ENCODE assay signal across 16 cellular contexts in the genomic region with DNA sequence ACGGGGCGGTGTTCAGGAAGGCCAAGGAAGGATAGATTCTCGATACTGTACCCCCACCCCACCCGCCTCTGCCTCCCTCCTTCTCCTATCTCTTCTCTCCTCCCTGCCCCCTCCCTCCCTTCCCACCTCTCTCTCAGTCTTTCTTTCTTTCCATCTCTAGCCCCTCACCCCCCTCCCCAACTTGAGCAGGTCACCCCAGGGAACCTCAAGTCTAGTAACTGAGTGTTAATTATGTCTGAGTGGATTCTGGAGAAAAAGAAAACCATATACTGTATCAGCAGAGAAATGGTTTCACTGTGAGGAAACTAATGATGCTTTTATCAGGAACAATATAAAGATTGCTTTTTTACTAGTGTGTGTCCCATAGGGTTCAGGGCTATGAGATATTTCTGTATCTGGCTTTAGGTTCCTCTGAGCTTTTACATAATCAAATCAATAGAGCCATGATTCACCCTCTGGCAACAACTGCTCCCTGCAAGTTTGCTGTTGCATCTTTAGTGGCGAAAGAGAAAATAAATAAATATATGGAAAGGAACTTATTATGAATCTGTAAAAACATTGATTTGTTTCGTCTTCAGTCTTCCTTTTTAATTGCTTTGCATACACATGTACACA.
DNase-seq lines count a peak whose midpoint lies in the region; ATAC-seq, FAIRE-seq and TF ChIP-seq lines count a peak whose summit lies in the region.
"Had no signal": no experiment of that assay in that cellular context is flagged by ENCODE, and none has a peak within 500 bp of the region (broad histone marks: within the 10 kb centered on the region; RNA-seq: fewer than 3 reads in every experiment).

No MANE protein-coding gene starts in this region.

- peak overlapping the region; percentile 71 for H3K4me3 Mint-ChIP-seq in activated naive CD8-positive, alpha-beta T cell treated with anti-CD3 and anti-CD28 coated beads, Interleukin-2, amount 10 ng/mL, durations not matched to agents 7 days and 5 days
- no peak overlapping the region for H3K4me3 Mint-ChIP-seq in activated naive CD8-positive, alpha-beta T cell treated with anti-CD3 and anti-CD28 coated beads, Interleukin-2, amount 50 U/mL, for 24 hours
- H3K4me3 Mint-ChIP-seq in type B pancreatic cell, result peak overlapping the region; percentile 42
- H3K4me3 Mint-ChIP-seq in natural killer cell, result no peak overlapping the region
- H3K4me3 Mint-ChIP-seq: T-helper 1 cell treated with Interleukin-12 subunit alpha and Interleukin-12 subunit beta and Interleukin-4 antibody, amounts not matched to agents 30 μg/mL and 1 μg/mL, for 36 hours had no signal

- FAIRE-seq in RCC 7860 (lab: Jason Lieb, UNC), result no peak
- FAIRE-seq: colon, small intestine had no signal

- DNase-seq in activated naive CD8-positive, alpha-beta T cell treated with anti-CD3 and anti-CD28 coated beads, Interleukin-2, amount 10 ng/mL, durations not matched to agents 7 days and 5 days, result no peak
- DNase-seq in activated naive CD8-positive, alpha-beta T cell treated with anti-CD3 and anti-CD28 coated beads, Interleukin-2, amount 50 U/mL, for 24 hours, result no peak
- peak; percentile 19 to 58 for DNase-seq in foreskin fibroblast
- DNase-seq in type B pancreatic cell (ENCODE audit: extremely low spot score, unreplicated experiment), result no peak
- no peak for DNase-seq in RCC 7860 (ENCODE audit: low spot score)
- no peak for DNase-seq in natural killer cell
- no peak for DNase-seq in GOT3 (lab: John Stamatoyannopoulos, UW)
- DNase-seq: activated gamma-delta T cell, esophagus squamous epithelium, NCI-H2029 had no signal

- H3K9me3 Mint-ChIP-seq in activated naive CD8-positive, alpha-beta T cell treated with anti-CD3 and anti-CD28 coated beads, Interleukin-2, amount 10 ng/mL, durations not matched to agents 7 days and 5 days, result peaks cover 7% of the 10 kb centered on the region
- peaks cover 5% of the 10 kb centered on the region for H3K9me3 Mint-ChIP-seq in activated naive CD8-positive, alpha-beta T cell treated with anti-CD3 and anti-CD28 coated beads, Interleukin-2, amount 50 U/mL, for 24 hours
- no peaks in the 10 kb centered on the region for H3K9me3 Mint-ChIP-seq in type B pancreatic cell
- no peaks in the 10 kb centered on the region for H3K9me3 Mint-ChIP-seq in natural killer cell

- no peak overlapping the region for H3K4me3 ChIP-seq in foreskin fibroblast (ENCODE audit: low read depth in 1 of 2, low read length in 2 of 2)
- H3K4me3 ChIP-seq: transverse colon had no signal

- peaks cover 4% of the 10 kb centered on the region for H3K36me3 Mint-ChIP-seq in activated naive CD8-positive, alpha-beta T cell treated with anti-CD3 and anti-CD28 coated beads, Interleukin-2, amount 10 ng/mL, durations not matched to agents 7 days and 5 days
- H3K36me3 Mint-ChIP-seq in activated naive CD8-positive, alpha-beta T cell treated with anti-CD3 and anti-CD28 coated beads, Interleukin-2, amount 50 U/mL, for 24 hours (ENCODE audit: low read depth), result no peaks in the 10 kb centered on the region
- H3K36me3 Mint-ChIP-seq in type B pancreatic cell (peaks cover 6% of the 10 kb centered on the region), natural killer cell (no peaks in the 10 kb centered on the region)

- peaks cover 7% of the 10 kb centered on the region for H3K4me1 Mint-ChIP-seq in activated naive CD8-positive, alpha-beta T cell treated with anti-CD3 and anti-CD28 coated beads, Interleukin-2, amount 10 ng/mL, durations not matched to agents 7 days and 5 days
- H3K4me1 Mint-ChIP-seq in activated naive CD8-positive, alpha-beta T cell treated with anti-CD3 and anti-CD28 coated beads, Interleukin-2, amount 50 U/mL, for 24 hours, result no peaks in the 10 kb centered on the region
- H3K4me1 Mint-ChIP-seq in type B pancreatic cell (ENCODE audit: unreplicated experiment) (peaks cover 22% of the 10 kb centered on the region), natural killer cell (peaks cover 4 to 7% of the 10 kb centered on the region in 2 donors)

- intact Hi-C loops in natural killer cell (cut with micrococcal nuclease), result loop anchor here (1.0 kb wide), 1 partner anchor 1271 kb away; no protein-coding TSS in a partner anchor

- TF ChIP-seq CTCF in foreskin fibroblast (IDR thresholded peaks at IDR 0.05; ENCODE audit: low read depth, low read length) (no peak), type B pancreatic cell (conservative IDR thresholded peaks at IDR 0.05) (no peak), natural killer cell (IDR thresholded peaks at IDR 0.05) (no peak)

- peak overlapping the region; percentile 79 for H3K27ac Mint-ChIP-seq in activated naive CD8-positive, alpha-beta T cell treated with anti-CD3 and anti-CD28 coated beads, Interleukin-2, amount 10 ng/mL, durations not matched to agents 7 days and 5 days
- H3K27ac Mint-ChIP-seq in activated naive CD8-positive, alpha-beta T cell treated with anti-CD3 and anti-CD28 coated beads, Interleukin-2, amount 50 U/mL, for 24 hours, result no peak overlapping the region
- peak overlapping the region; percentile 12 for H3K27ac Mint-ChIP-seq in type B pancreatic cell
- H3K27ac Mint-ChIP-seq in natural killer cell, result no peak overlapping the region
- H3K27ac Mint-ChIP-seq: naive thymus-derived CD4-positive, alpha-beta T cell; T-helper 1 cell treated with Interleukin-12 subunit alpha and Interleukin-12 subunit beta and Interleukin-4 antibody, amounts not matched to agents 30 μg/mL and 1 μg/mL, for 36 hours had no signal

- ATAC-seq in activated naive CD8-positive, alpha-beta T cell treated with anti-CD3 and anti-CD28 coated beads, Interleukin-2, amount 10 ng/mL, durations not matched to agents 7 days and 5 days (ENCODE audit: low read depth), result no peak
- no peak for ATAC-seq in activated naive CD8-positive, alpha-beta T cell treated with anti-CD3 and anti-CD28 coated beads, Interleukin-2, amount 50 U/mL, for 24 hours
- ATAC-seq in SK-N-SH treated with all-trans-retinoic acid at 6 μM for 48 hours (peak; percentile 66), natural killer cell (no peak)

- no peaks in the 10 kb centered on the region for H3K27me3 Mint-ChIP-seq in activated naive CD8-positive, alpha-beta T cell treated with anti-CD3 and anti-CD28 coated beads, Interleukin-2, amount 10 ng/mL, durations not matched to agents 7 days and 5 days
- H3K27me3 Mint-ChIP-seq in activated naive CD8-positive, alpha-beta T cell treated with anti-CD3 and anti-CD28 coated beads, Interleukin-2, amount 50 U/mL, for 24 hours, result no peaks in the 10 kb centered on the region
- H3K27me3 Mint-ChIP-seq in type B pancreatic cell (no peaks in the 10 kb centered on the region), natural killer cell (ENCODE audit: low read depth in 2 of 2) (peaks cover 7 to 31% of the 10 kb centered on the region in 2 donors)

- POLR2A ChIA-PET in activated naive CD8-positive, alpha-beta T cell treated with anti-CD3 and anti-CD28 coated beads, Interleukin-2, amount 10 ng/mL, durations not matched to agents 7 days and 5 days (lab: Charles Lee), result no interaction called here

TF ChIP-seq in SK-N-SH treated with all-trans-retinoic acid at 6 μM for 48 hours, 23 proteins besides CTCF, POLR2A, EP300 and RAD21:
- TF ChIP-seq ZNF70 (CRISPR knock-in tag; IDR thresholded peaks at IDR 0.05) (no peak), ZNF565 (CRISPR knock-in tag; conservative IDR thresholded peaks at IDR 0.05; ENCODE audit: low read depth) (no peak), BACH2 (CRISPR knock-in tag; IDR thresholded peaks at IDR 0.05; ENCODE audit: borderline replicate concordance) (no peak), ESRRG (CRISPR knock-in tag; IDR thresholded peaks at IDR 0.05) (no peak), ZNF8 (CRISPR knock-in tag; IDR thresholded peaks at IDR 0.05) (no peak), OSR1 (CRISPR knock-in tag; IDR thresholded peaks at IDR 0.05) (no peak)

Comparison
In these comparisons a context has a peak if more than half of its experiments do, and no peak if none do; other contexts are left out.
1. H3K27ac Mint-ChIP-seq: peak in activated naive CD8-positive, alpha-beta T cell treated with anti-CD3 and anti-CD28 coated beads, Interleukin-2, amount 10 ng/mL, durations not matched to agents 7 days and 5 days (single experiment) and type B pancreatic cell (single experiment); none in activated naive CD8-positive, alpha-beta T cell treated with anti-CD3 and anti-CD28 coated beads, Interleukin-2, amount 50 U/mL, for 24 hours (single experiment) and natural killer cell (0 of 2).
2. H3K4me3 Mint-ChIP-seq: peak in activated naive CD8-positive, alpha-beta T cell treated with anti-CD3 and anti-CD28 coated beads, Interleukin-2, amount 10 ng/mL, durations not matched to agents 7 days and 5 days (single experiment) and type B pancreatic cell (single experiment); none in activated naive CD8-positive, alpha-beta T cell treated with anti-CD3 and anti-CD28 coated beads, Interleukin-2, amount 50 U/mL, for 24 hours (single experiment) and natural killer cell (single experiment).
3. DNase-seq: peak in foreskin fibroblast (2 of 2); none in activated naive CD8-positive, alpha-beta T cell treated with anti-CD3 and anti-CD28 coated beads, Interleukin-2, amount 10 ng/mL, durations not matched to agents 7 days and 5 days (single experiment), activated naive CD8-positive, alpha-beta T cell treated with anti-CD3 and anti-CD28 coated beads, Interleukin-2, amount 50 U/mL, for 24 hours (single experiment), type B pancreatic cell (single experiment), RCC 7860 (single experiment), natural killer cell (single experiment) and GOT3 (single experiment).